ENCODE assay signal across 11 cellular contexts in genomic region chr15:99143230-99143629, GRCh38. TPM values are rescaled to one million over a fixed set of nuclear protein-coding genes. Genes with fewer than 3 reads are reported as not detected.
DNase-seq lines count a peak whose midpoint lies in the region; ATAC-seq and TF ChIP-seq lines count a peak whose summit lies in the region.
"Had no signal": no experiment of that assay in that cellular context is flagged by ENCODE, and none has a peak within 500 bp of the region (broad histone marks: within the 10 kb centered on the region; RNA-seq: fewer than 3 reads in every experiment).

No MANE protein-coding gene starts in this region.

- no peak for TF ChIP-seq CTCF in VCaP (conservative IDR thresholded peaks at IDR 0.05)

- H3K27ac ChIP-seq in VCaP (peak overlapping the region; percentile 76), mesendoderm (ENCODE audit: low read depth, low read length) (peak overlapping the region; percentile 59), stomach smooth muscle (ENCODE audit: low read length) (peak overlapping the region; percentile 91)
- H3K27ac ChIP-seq: BLaER1 had no signal

- H3K4me1 ChIP-seq in mesendoderm (ENCODE audit: control insufficient read depth, low read depth, low read length) (peaks cover 22% of the 10 kb centered on the region), stomach smooth muscle (ENCODE audit: control insufficient read depth, insufficient read depth, low read length) (peaks cover 54% of the 10 kb centered on the region)
- H3K4me1 ChIP-seq: BLaER1 had no signal

- no peak overlapping the region for H3K23ac ChIP-seq in mesendoderm (ENCODE audit: low read length)

- no peak overlapping the region for H3K4me2 ChIP-seq in mesendoderm (ENCODE audit: low read length)
- H3K4me2 ChIP-seq: BLaER1 had no signal

- H3K4ac ChIP-seq in mesendoderm (ENCODE audit: low read depth, low read length) = no peak overlapping the region

- no peak overlapping the region for H4K5ac ChIP-seq in mesendoderm (ENCODE audit: low read length)

- no peak overlapping the region for H2AK5ac ChIP-seq in mesendoderm (ENCODE audit: low read length)

- H3K56ac ChIP-seq in mesendoderm (ENCODE audit: low read length) = no peak overlapping the region

- H3K27me3 ChIP-seq in mesendoderm (ENCODE audit: insufficient read depth, low read length, poor library complexity) (no peaks in the 10 kb centered on the region), stomach smooth muscle (ENCODE audit: control insufficient read depth in 1 of 2, insufficient read depth in 2 of 2, low read length in 2 of 2) (no peaks in the 10 kb centered on the region)
- H3K27me3 ChIP-seq: BLaER1 had no signal

- H3K36me3 ChIP-seq in mesendoderm (ENCODE audit: control insufficient read depth, insufficient read depth, low read length) = no peaks in the 10 kb centered on the region
- no peaks in the 10 kb centered on the region for H3K36me3 ChIP-seq in stomach smooth muscle (ENCODE audit: control insufficient read depth in 2 of 2, insufficient read depth in 2 of 2, low read length in 2 of 2)
- H3K36me3 ChIP-seq: BLaER1 had no signal

- no peaks in the 10 kb centered on the region for H3K9me3 ChIP-seq in stomach smooth muscle (ENCODE audit: control insufficient read depth in 2 of 2, low read length in 2 of 2)
- H3K9me3 ChIP-seq: BLaER1 had no signal

- no peak overlapping the region for H3K18ac ChIP-seq in mesendoderm (ENCODE audit: low read length)

- no peak overlapping the region for H2BK120ac ChIP-seq in mesendoderm (ENCODE audit: low read depth, low read length)

- H3K79me1 ChIP-seq in mesendoderm (ENCODE audit: low read length) = no peaks in the 10 kb centered on the region

- no peak overlapping the region for H2BK5ac ChIP-seq in mesendoderm (ENCODE audit: low read length)

- H3K9ac ChIP-seq in mesendoderm (ENCODE audit: low read length) (no peak overlapping the region), stomach smooth muscle (ENCODE audit: low read length in 2 of 2) (peak overlapping the region; percentile 7 to 44)
- H3K9ac ChIP-seq: BLaER1 had no signal

- no peak overlapping the region for H4K8ac ChIP-seq in mesendoderm (ENCODE audit: low read depth, low read length)

- H2BK15ac ChIP-seq in mesendoderm (replicated peaks; ENCODE audit: low read depth) = no peak overlapping the region

- H3K79me2 ChIP-seq in mesendoderm (ENCODE audit: control insufficient read depth, insufficient read depth, low read length) = no peaks in the 10 kb centered on the region

- DNase-seq in NCI-H146 treated with DMSO at 0.1 percent for 48 hours (lab: John Stamatoyannopoulos, UW; ENCODE audit: unreplicated experiment) (peak; percentile 81), mesendoderm (peak; percentile 25), HK-2 (ENCODE audit: unreplicated experiment) (no peak)
- DNase-seq in activated CD8-positive, alpha-beta memory T cell treated with anti-CD3 and anti-CD28 coated beads, Interleukin-2, amount 50 U/mL, for 4 hours = no peak
- DNase-seq: activated effector memory CD4-positive, alpha-beta T cell treated with Interleukin-2 at 50 U/mL for 16 hours; glutamatergic neuron; NCI-H187 had no signal

- no CpG with 5 or more reads among the region's 3 CpGs for WGBS in mesendoderm (ENCODE audit: extremely low coverage, insufficient coverage, low lambda C conversion rate)

- no peak for ATAC-seq in HG02610 (IDR thresholded peaks at IDR 0.05; ENCODE audit: unreplicated experiment)

- H3K4me3 ChIP-seq in mesendoderm (ENCODE audit: low read length) = no peak overlapping the region
- no peak overlapping the region for H3K4me3 ChIP-seq in stomach smooth muscle (ENCODE audit: low read length in 2 of 2)
- H3K4me3 ChIP-seq: BLaER1 had no signal

RNA-seq across cellular contexts. Expression of gene SYNM, which starts 38.4 kb away (rescaled TPM):
- polyA plus RNA-seq in mesendoderm (2013, experiment 1 of 2) = 1.8 TPM
- 1.8 TPM for polyA plus RNA-seq in mesendoderm (2013, experiment 2 of 2)

Comparison
In these comparisons a context has a peak if more than half of its experiments do, and no peak if none do; other contexts are left out.
1. DNase-seq: peak in NCI-H146 treated with DMSO at 0.1 percent for 48 hours (single experiment) and mesendoderm (single experiment); none in HK-2 (single experiment) and activated CD8-positive, alpha-beta memory T cell treated with anti-CD3 and anti-CD28 coated beads, Interleukin-2, amount 50 U/mL, for 4 hours (single experiment).
2. Peak in every context shown above with its lines, with median percentiles within 50 percentile points of each other: H3K27ac ChIP-seq.